ENCODE assay signal across 1 cellular context in genomic region chr21:46459024-46459355, GRCh38.
A peak's percentile ranks its signal among the peaks of the same experiment; 100 is the strongest.
TF ChIP-seq lines count a peak whose summit lies in the region.

No MANE protein-coding gene starts in this region.

TF ChIP-seq in K562, 482 proteins besides CTCF, POLR2A, EP300 and RAD21 (continued from another document and continues in another):
- no peak for TF ChIP-seq HES1 (IDR thresholded peaks at IDR 0.05; ENCODE audit: low read depth)
- TF ChIP-seq MYNN (IDR thresholded peaks at IDR 0.05), result no peak
- TF ChIP-seq MYNN (CRISPR knock-in tag; IDR thresholded peaks at IDR 0.05), result no peak
- TF ChIP-seq ZBTB12 (CRISPR knock-in tag; IDR thresholded peaks at IDR 0.05), result no peak
- TF ChIP-seq PTBP1 (IDR thresholded peaks at IDR 0.05; ENCODE audit: low read depth, low read length), result no peak
- TF ChIP-seq CHD7 (IDR thresholded peaks at IDR 0.05; ENCODE audit: low read depth, low read length), result no peak
- no peak for TF ChIP-seq POLR2AphosphoS2 (IDR thresholded peaks at IDR 0.05; ENCODE audit: low read length)
- no peak for TF ChIP-seq SRSF1 (IDR thresholded peaks at IDR 0.05; ENCODE audit: low read depth, low read length)
- 0 out of 2 replicates have a peak, but pooled peaks have one; percentile 12 for TF ChIP-seq SMC3 (conservative IDR thresholded peaks at IDR 0.05; ENCODE audit: insufficient read depth, low read depth, low read length)
- TF ChIP-seq MCM2 (IDR thresholded peaks at IDR 0.05; ENCODE audit: low read depth), result no peak
- TF ChIP-seq ZNF707 (CRISPR knock-in tag; conservative IDR thresholded peaks at IDR 0.05), result no peak
- no peak for TF ChIP-seq ESRRB (CRISPR knock-in tag; IDR thresholded peaks at IDR 0.05; ENCODE audit: borderline replicate concordance)
- TF ChIP-seq E2F6 (IDR thresholded peaks at IDR 0.05; ENCODE audit: borderline replicate concordance in 1 of 2, extremely low read depth in 1 of 2, insufficient read depth in 1 of 2, insufficient read length in 1 of 2, low read depth in 1 of 2, low read length in 1 of 2, poor library complexity in 1 of 2, severe bottlenecking in 1 of 2), result no peak
- TF ChIP-seq ZNF174 (CRISPR knock-in tag; IDR thresholded peaks at IDR 0.05), result no peak
- TF ChIP-seq DNMT1 (IDR thresholded peaks at IDR 0.05), result no peak
- peak in 2 of 3 experiments; percentile 55 to 61 for TF ChIP-seq YY1 (IDR thresholded peaks at IDR 0.05; ENCODE audit: borderline replicate concordance in 1 of 3, control insufficient read depth in 1 of 3, extremely low read depth in 1 of 3, insufficient read depth in 3 of 3, insufficient read length in 1 of 3, insufficient replicate concordance in 2 of 3, low read depth in 1 of 3, low read length in 2 of 3)
- no peak for TF ChIP-seq SP2 (IDR thresholded peaks at IDR 0.05; ENCODE audit: extremely low read depth, low read depth, low read length, poor library complexity, severe bottlenecking)
- TF ChIP-seq E2F5 (CRISPR knock-in tag; IDR thresholded peaks at IDR 0.05), result no peak
- TF ChIP-seq UBTF (IDR thresholded peaks at IDR 0.05; ENCODE audit: borderline replicate concordance in 1 of 2, low read depth in 2 of 2, low read length in 2 of 2), result peak in 1 of 2 experiments; percentile 63; a peak in 1 of 4 replicates
- TF ChIP-seq STAT6 (CRISPR knock-in tag; IDR thresholded peaks at IDR 0.05), result no peak
- no peak for TF ChIP-seq JUN (IDR thresholded peaks at IDR 0.05; ENCODE audit: borderline replicate concordance, low read depth, low read length)
- TF ChIP-seq JUN (CRISPR knock-in tag; IDR thresholded peaks at IDR 0.05; ENCODE audit: borderline replicate concordance), result no peak
- 0 out of 2 replicates have a peak, but pooled peaks have one; percentile 8 for TF ChIP-seq CBX1 (IDR thresholded peaks at IDR 0.05; ENCODE audit: low read depth)
- TF ChIP-seq NKRF (IDR thresholded peaks at IDR 0.05; ENCODE audit: borderline replicate concordance), result no peak
- TF ChIP-seq TFE3 (CRISPR knock-in tag; IDR thresholded peaks at IDR 0.05), result no peak
- no peak for TF ChIP-seq MEF2A (IDR thresholded peaks at IDR 0.05; ENCODE audit: control insufficient read depth, low read depth, low read length)
